In the genomic region with DNA sequence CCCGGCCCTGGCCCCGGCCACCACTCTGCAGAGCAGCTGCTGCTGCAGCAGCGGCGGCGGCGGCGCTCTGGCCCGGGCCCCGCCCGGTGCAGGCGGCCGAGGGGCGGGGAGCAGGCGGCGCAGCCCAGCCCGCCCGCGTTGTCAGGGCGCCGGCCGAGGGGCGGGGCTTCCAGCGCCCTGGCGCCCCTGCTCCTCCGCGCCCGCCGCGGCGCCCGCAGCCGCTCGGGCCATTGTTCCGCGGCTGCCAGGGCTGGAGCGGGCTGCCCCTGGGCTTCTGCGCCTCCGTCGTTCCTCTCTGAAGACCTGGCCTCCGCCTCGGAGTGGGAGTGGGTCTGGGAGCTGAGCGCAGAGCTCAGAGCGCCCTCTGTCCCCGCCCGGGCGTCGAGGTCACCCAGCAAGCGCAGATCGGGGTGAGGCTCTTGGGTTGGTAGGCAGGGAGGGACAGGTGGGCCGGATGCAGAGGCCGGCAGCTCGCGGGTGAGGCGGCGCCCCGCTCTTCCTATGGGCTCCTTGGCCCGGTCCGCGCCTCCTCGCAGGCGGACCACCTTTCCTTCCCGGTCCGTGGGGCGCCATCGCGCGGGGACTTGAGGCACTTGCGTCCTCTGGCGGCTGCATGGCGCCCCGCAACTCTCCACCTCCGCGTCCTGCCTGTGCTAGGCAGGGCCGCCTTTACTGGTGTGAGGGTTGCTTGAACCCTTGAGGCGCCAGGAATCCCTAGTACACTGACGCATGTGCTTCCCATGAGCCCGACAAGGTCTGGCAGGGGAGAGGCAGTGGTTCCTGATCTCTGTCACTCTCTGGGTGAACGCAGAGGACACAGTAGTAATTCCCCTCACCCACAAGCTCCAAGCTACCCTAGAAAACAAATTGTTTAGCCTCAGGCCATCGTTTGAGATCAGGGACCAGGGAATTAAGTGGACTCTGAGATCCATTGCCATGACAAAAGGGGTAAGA, we compare ENCODE assay signal across 8 cellular contexts. TPM values are rescaled to one million over a fixed set of nuclear protein-coding genes. Genes with fewer than 3 reads are reported as not detected.
DNase-seq lines count a peak whose midpoint lies in the region; ATAC-seq and TF ChIP-seq lines count a peak whose summit lies in the region.

A gene with protein sequence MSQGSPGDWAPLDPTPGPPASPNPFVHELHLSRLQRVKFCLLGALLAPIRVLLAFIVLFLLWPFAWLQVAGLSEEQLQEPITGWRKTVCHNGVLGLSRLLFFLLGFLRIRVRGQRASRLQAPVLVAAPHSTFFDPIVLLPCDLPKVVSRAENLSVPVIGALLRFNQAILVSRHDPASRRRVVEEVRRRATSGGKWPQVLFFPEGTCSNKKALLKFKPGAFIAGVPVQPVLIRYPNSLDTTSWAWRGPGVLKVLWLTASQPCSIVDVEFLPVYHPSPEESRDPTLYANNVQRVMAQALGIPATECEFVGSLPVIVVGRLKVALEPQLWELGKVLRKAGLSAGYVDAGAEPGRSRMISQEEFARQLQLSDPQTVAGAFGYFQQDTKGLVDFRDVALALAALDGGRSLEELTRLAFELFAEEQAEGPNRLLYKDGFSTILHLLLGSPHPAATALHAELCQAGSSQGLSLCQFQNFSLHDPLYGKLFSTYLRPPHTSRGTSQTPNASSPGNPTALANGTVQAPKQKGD (minus strand): TSS at position 69 of the 954 bp plus-strand sequence. CDS start 96 bp downstream, outside the sequence.

- no peaks in the 10 kb centered on the region; the same call in 1 of the 2 replicates for H3K36me3 Mint-ChIP-seq in HFFc6 (ENCODE audit: low read depth)
- H3K36me3 Mint-ChIP-seq in activated naive CD4-positive, alpha-beta T cell treated with anti-CD3 and anti-CD28 coated beads, Interleukin-2, amount 50 U/mL, for 24 hours: no peaks in the 10 kb centered on the region

- peaks cover 11% of the 10 kb centered on the region for H3K36me3 ChIP-seq in osteoblast (ENCODE audit: insufficient read depth, low read length)
- H3K36me3 ChIP-seq in testis (ENCODE audit: low read depth, missing control alignments): no peaks in the 10 kb centered on the region

- H3K4me3 ChIP-seq in osteoblast (ENCODE audit: insufficient read depth, low read length): peak within 1 kb of the TSS; percentile 97
- H3K4me3 ChIP-seq in testis: peak within 1 kb of the TSS; percentile 80 to 97

- H3K27ac Mint-ChIP-seq in HFFc6: peak within 1 kb of the TSS; percentile 80
- H3K27ac Mint-ChIP-seq in activated naive CD4-positive, alpha-beta T cell treated with anti-CD3 and anti-CD28 coated beads, Interleukin-2, amount 50 U/mL, for 24 hours: peak within 1 kb of the TSS; percentile 91

- TF ChIP-seq CTCF in GM10266 (IDR thresholded peaks at IDR 0.05; ENCODE audit: control insufficient read depth, insufficient read depth, low read depth, missing control alignments) (peak; percentile 99), HFFc6 (IDR thresholded peaks at IDR 0.05) (peak; percentile 95), osteoblast (IDR thresholded peaks at IDR 0.05; ENCODE audit: extremely low read depth, low read depth, low read length) (peak; percentile 81), testis (IDR thresholded peaks at IDR 0.05) (peak; percentile 79 to 94 (median 84))

- peaks cover 34% of the 10 kb centered on the region for H3K4me1 Mint-ChIP-seq in HFFc6 (ENCODE audit: low read depth)
- H3K4me1 Mint-ChIP-seq in activated naive CD4-positive, alpha-beta T cell treated with anti-CD3 and anti-CD28 coated beads, Interleukin-2, amount 50 U/mL, for 24 hours: peaks cover 39% of the 10 kb centered on the region

- ATAC-seq in SK-N-SH treated with all-trans-retinoic acid at 6 μM for 48 hours: peak; percentile 90

- peak within 1 kb of the TSS; percentile 60 for H3K27ac ChIP-seq in osteoblast (ENCODE audit: low read depth, low read length)
- peak within 1 kb of the TSS; percentile 92 to 93 for H3K27ac ChIP-seq in testis

- no peaks in the 10 kb centered on the region for H3K27me3 ChIP-seq in osteoblast (ENCODE audit: insufficient read depth, low read length)
- H3K27me3 ChIP-seq in testis: no peaks in the 10 kb centered on the region

- DNase-seq in GM10266 (ENCODE audit: extremely low spot score) (peak; percentile 97), HFFc6 (peak; percentile 66), NAMALWA (ENCODE audit: low spot score) (peak; percentile 93), glomerular endothelial cell (ENCODE audit: extremely low read depth, low read depth, low spot score) (peak; percentile 2), osteoblast (ENCODE audit: insufficient read length, low spot score, missing footprints) (peak; percentile 100), testis (peak; percentile 91)

- peaks cover 7% of the 10 kb centered on the region for H4K20me1 ChIP-seq in osteoblast (ENCODE audit: insufficient read depth, low read length)

- H3K9me3 Mint-ChIP-seq in HFFc6: no peaks in the 10 kb centered on the region
- no peaks in the 10 kb centered on the region for H3K9me3 Mint-ChIP-seq in activated naive CD4-positive, alpha-beta T cell treated with anti-CD3 and anti-CD28 coated beads, Interleukin-2, amount 50 U/mL, for 24 hours

- TF ChIP-seq POLR2A in testis (IDR thresholded peaks at IDR 0.05): no peak

- WGBS in testis, 2 donors: 0% methylated on average over 18 to 47 of the region's 79 CpGs

- intact Hi-C loops in testis (cut with DNase I; ENCODE audit: low total_unique reads): loop anchor here (10.0 kb wide), 1 partner anchor 143 kb away; a partner anchor contains a TSS

- H3K27me3 Mint-ChIP-seq in HFFc6 (ENCODE audit: insufficient read depth): no peaks in the 10 kb centered on the region
- H3K27me3 Mint-ChIP-seq in activated naive CD4-positive, alpha-beta T cell treated with anti-CD3 and anti-CD28 coated beads, Interleukin-2, amount 50 U/mL, for 24 hours: no peaks in the 10 kb centered on the region

- H3K79me2 ChIP-seq in osteoblast (ENCODE audit: insufficient read depth, low read length): peaks cover 25% of the 10 kb centered on the region

- H3K4me2 ChIP-seq in osteoblast (ENCODE audit: insufficient read depth, low read length): peak within 1 kb of the TSS; percentile 98

- peak within 1 kb of the TSS; percentile 99 for H2AFZ ChIP-seq in osteoblast (ENCODE audit: low read length)

- H3K9me3 ChIP-seq in osteoblast (ENCODE audit: low read depth, low read length) (no peaks in the 10 kb centered on the region), testis (no peaks in the 10 kb centered on the region)

- peak within 1 kb of the TSS; percentile 97 for H3K4me3 Mint-ChIP-seq in HFFc6
- peak within 1 kb of the TSS; percentile 96 for H3K4me3 Mint-ChIP-seq in activated naive CD4-positive, alpha-beta T cell treated with anti-CD3 and anti-CD28 coated beads, Interleukin-2, amount 50 U/mL, for 24 hours

- peaks cover 19% of the 10 kb centered on the region for H3K4me1 ChIP-seq in osteoblast (ENCODE audit: insufficient read depth, low read length)
- peaks cover 9% of the 10 kb centered on the region for H3K4me1 ChIP-seq in testis

TF ChIP-seq in SK-N-SH treated with all-trans-retinoic acid at 6 μM for 48 hours, 23 proteins besides CTCF, POLR2A, EP300 and RAD21 (continues in another document):
- TF ChIP-seq ZNF8 (CRISPR knock-in tag; IDR thresholded peaks at IDR 0.05) (no peak), ZFP3 (CRISPR knock-in tag; IDR thresholded peaks at IDR 0.05) (no peak), ZNF70 (CRISPR knock-in tag; IDR thresholded peaks at IDR 0.05) (no peak), ARNTL (CRISPR knock-in tag; IDR thresholded peaks at IDR 0.05; ENCODE audit: borderline replicate concordance, low read depth) (no peak), ZNF565 (CRISPR knock-in tag; conservative IDR thresholded peaks at IDR 0.05; ENCODE audit: low read depth) (0 out of 2 replicates have a peak, but pooled peaks have one; percentile 61), OSR1 (CRISPR knock-in tag; IDR thresholded peaks at IDR 0.05) (no peak), ZFP30 (CRISPR knock-in tag; IDR thresholded peaks at IDR 0.05) (no peak), RARB (CRISPR knock-in tag; IDR thresholded peaks at IDR 0.05) (no peak), SNAI2 (CRISPR knock-in tag; IDR thresholded peaks at IDR 0.05) (no peak), CSDC2 (CRISPR knock-in tag; IDR thresholded peaks at IDR 0.05) (0 out of 2 replicates have a peak, but pooled peaks have one; percentile 14), BACH2 (CRISPR knock-in tag; IDR thresholded peaks at IDR 0.05; ENCODE audit: borderline replicate concordance) (no peak)
- TF ChIP-seq, protein P1, sequence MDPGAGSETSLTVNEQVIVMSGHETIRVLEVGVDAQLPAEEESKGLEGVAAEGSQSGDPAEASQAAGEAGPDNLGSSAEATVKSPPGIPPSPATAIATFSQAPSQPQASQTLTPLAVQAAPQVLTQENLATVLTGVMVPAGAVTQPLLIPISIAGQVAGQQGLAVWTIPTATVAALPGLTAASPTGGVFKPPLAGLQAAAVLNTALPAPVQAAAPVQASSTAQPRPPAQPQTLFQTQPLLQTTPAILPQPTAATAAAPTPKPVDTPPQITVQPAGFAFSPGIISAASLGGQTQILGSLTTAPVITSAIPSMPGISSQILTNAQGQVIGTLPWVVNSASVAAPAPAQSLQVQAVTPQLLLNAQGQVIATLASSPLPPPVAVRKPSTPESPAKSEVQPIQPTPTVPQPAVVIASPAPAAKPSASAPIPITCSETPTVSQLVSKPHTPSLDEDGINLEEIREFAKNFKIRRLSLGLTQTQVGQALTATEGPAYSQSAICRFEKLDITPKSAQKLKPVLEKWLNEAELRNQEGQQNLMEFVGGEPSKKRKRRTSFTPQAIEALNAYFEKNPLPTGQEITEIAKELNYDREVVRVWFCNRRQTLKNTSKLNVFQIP (CRISPR knock-in tag; IDR thresholded peaks at IDR 0.05; ENCODE audit: borderline replicate concordance, low read depth): no peak
- TF ChIP-seq, protein P2, sequence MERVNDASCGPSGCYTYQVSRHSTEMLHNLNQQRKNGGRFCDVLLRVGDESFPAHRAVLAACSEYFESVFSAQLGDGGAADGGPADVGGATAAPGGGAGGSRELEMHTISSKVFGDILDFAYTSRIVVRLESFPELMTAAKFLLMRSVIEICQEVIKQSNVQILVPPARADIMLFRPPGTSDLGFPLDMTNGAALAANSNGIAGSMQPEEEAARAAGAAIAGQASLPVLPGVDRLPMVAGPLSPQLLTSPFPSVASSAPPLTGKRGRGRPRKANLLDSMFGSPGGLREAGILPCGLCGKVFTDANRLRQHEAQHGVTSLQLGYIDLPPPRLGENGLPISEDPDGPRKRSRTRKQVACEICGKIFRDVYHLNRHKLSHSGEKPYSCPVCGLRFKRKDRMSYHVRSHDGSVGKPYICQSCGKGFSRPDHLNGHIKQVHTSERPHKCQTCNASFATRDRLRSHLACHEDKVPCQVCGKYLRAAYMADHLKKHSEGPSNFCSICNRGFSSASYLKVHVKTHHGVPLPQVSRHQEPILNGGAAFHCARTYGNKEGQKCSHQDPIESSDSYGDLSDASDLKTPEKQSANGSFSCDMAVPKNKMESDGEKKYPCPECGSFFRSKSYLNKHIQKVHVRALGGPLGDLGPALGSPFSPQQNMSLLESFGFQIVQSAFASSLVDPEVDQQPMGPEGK (CRISPR knock-in tag; IDR thresholded peaks at IDR 0.05; ENCODE audit: borderline replicate concordance): no peak

RNA-seq across cellular contexts. Expression of the gene that starts here (rescaled TPM):
- total RNA-seq in HFFc6 (2021; fragmentation: NEBNext Ultra II Directional; extraction: Animal tissue kit (Norgen Biotek cat#: 25700)): 10 to 100 TPM; 26.7 to 42.6 (median 30.8) TPM
- total RNA-seq in glomerular endothelial cell (15.1 and 19.6 TPM in 2 replicates), osteoblast (11.9 and 13.8 TPM in 2 replicates), testis (10 to 100 TPM in 1 of 2 donors, 1 to 10 TPM in 1; 9.9 to 13.4 TPM)
- 16.1 TPM for polyA plus RNA-seq in testis (ENCODE audit: insufficient read depth, low read depth, low replicate concordance)

Comparison
In these comparisons a context has a peak if more than half of its experiments do, and no peak if none do; other contexts are left out.
1. Peak in every context shown above with its lines: DNase-seq, ATAC-seq, H3K4me3 ChIP-seq and H3K27ac ChIP-seq.
2. DNase-seq: peak in every context shown above with its lines; median percentile 100 in osteoblast; 97 in GM10266; 93 in NAMALWA; 91 in testis; 66 in HFFc6; 2 in glomerular endothelial cell.